ENCODE assay signal across 8 cellular contexts in genomic region chr11:10792385-10793068, GRCh38. TPM values are rescaled to one million over a fixed set of nuclear protein-coding genes. Genes with fewer than 3 reads are reported as not detected.
DNase-seq lines count a peak whose midpoint lies in the region; ATAC-seq and TF ChIP-seq lines count a peak whose summit lies in the region.

No MANE protein-coding gene starts in this region.

- intact Hi-C loops in upper lobe of right lung (cut with DNase I), result loop anchor here (5.0 kb wide), 1 partner anchor 230 kb away; no protein-coding TSS in a partner anchor

- H3K4me3 ChIP-seq in upper lobe of right lung, result no peak overlapping the region

- peaks cover 18% of the 10 kb centered on the region for H3K36me3 ChIP-seq in upper lobe of right lung

- ATAC-seq in GM21737 (IDR thresholded peaks at IDR 0.05; ENCODE audit: unreplicated experiment) (peak; percentile 84), upper lobe of right lung (peak; percentile 99)

- H3K27me3 ChIP-seq in upper lobe of right lung, result no peaks in the 10 kb centered on the region

- no peaks in the 10 kb centered on the region for H3K9me3 ChIP-seq in upper lobe of right lung

- H3K27ac ChIP-seq in upper lobe of right lung, result no peak overlapping the region

- TF ChIP-seq CTCF in LNCAP (IDR thresholded peaks at IDR 0.05) (peak; percentile 93), upper lobe of right lung (IDR thresholded peaks at IDR 0.05) (peak; percentile 91)

- in situ Hi-C loops in SK-MEL-5 (cut with HindIII; ENCODE audit: low pct_unique_long_range_greater_than_20kb, low sequenced_read_pairs), result no loop called here

- DNase-seq in Daoy (ENCODE audit: low read depth), result peak; percentile 84
- DNase-seq in SK-MEL-5 (ENCODE audit: low read depth, low spot score), result peak; percentile 83
- DNase-seq in activated gamma-delta T cell treated with Interleukin-2 at 50 U/mL for 16 hours, result peak; percentile 85
- peak; percentile 78 for DNase-seq in glomerular visceral epithelial cell (ENCODE audit: extremely low spot score)
- peak; percentile 56 for DNase-seq in pons (ENCODE audit: low spot score)
- peak; percentile 96 for DNase-seq in upper lobe of right lung

- H3K4me1 ChIP-seq in upper lobe of right lung, result peaks cover 5% of the 10 kb centered on the region

RNA-seq across cellular contexts. Expression of gene EIF4G2, which starts 16.2 kb away (rescaled TPM):
- total RNA-seq in Daoy (2014; rRNA removed; shearing (Covaris generic)), result 812 and 943 TPM in 2 replicates
- 934 and 959 TPM in 2 replicates for total RNA-seq in SK-MEL-5 (2014; rRNA removed; shearing (Covaris generic))
- polyA plus RNA-seq in SK-MEL-5 (2015; cell fraction: cytosol; rRNA removed), result 511 and 639 TPM in 2 replicates
- 710 and 851 TPM in 2 replicates for polyA plus RNA-seq in SK-MEL-5 (2015; cell fraction: nucleus; rRNA removed)
- 801 TPM for total RNA-seq in upper lobe of right lung

RNA-seq across cellular contexts. Expression of gene CTR9, which starts 41.5 kb away (rescaled TPM):
- 14.3 and 15.0 TPM in 2 replicates for total RNA-seq in Daoy (2014; rRNA removed; shearing (Covaris generic))
- total RNA-seq in SK-MEL-5 (2014; rRNA removed; shearing (Covaris generic)), result 19.3 and 21.4 TPM in 2 replicates
- 30.1 and 39.3 TPM in 2 replicates for polyA plus RNA-seq in SK-MEL-5 (2015; cell fraction: cytosol; rRNA removed)
- 16.3 and 18.6 TPM in 2 replicates for polyA plus RNA-seq in SK-MEL-5 (2015; cell fraction: nucleus; rRNA removed)
- 31.3 TPM for total RNA-seq in upper lobe of right lung
